10 cellular contexts compared by ENCODE assay signal in the genomic region with DNA sequence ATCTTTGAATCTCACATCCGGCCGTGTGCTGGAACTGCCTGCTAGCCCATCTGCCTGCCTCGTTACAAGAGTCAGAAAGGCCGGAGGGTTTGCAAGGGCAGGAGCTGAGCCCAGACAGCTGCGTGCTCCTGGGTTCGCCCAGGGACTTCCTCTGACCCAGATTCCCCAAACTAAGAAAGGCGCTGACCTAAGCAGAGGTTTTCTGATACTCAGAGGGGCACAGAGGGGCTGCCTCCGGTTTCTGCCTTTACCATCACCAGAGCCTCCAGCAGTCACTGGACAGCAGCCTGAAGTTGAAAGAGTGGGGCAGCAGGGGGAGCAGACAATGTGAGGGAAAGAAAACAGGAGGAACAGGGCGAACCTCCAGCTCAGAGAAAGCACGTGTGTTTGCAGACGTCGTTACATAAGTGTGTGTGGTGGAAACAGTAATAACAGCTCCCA. TPM values are rescaled to one million over a fixed set of nuclear protein-coding genes. Genes with fewer than 3 reads are reported as not detected.
DNase-seq lines count a peak whose midpoint lies in the region; ATAC-seq and TF ChIP-seq lines count a peak whose summit lies in the region.
"Had no signal": no experiment of that assay in that cellular context is flagged by ENCODE, and none has a peak within 500 bp of the region (broad histone marks: within the 10 kb centered on the region; RNA-seq: fewer than 3 reads in every experiment).

No MANE protein-coding gene starts in this region.

- H3K4me1 ChIP-seq in heart left ventricle (peaks cover 0 to 17% (median 9%) of the 10 kb centered on the region in 12 donors), A673 (ENCODE audit: insufficient read depth, low read length, poor library complexity, severe bottlenecking) (no peaks in the 10 kb centered on the region), PC-9 (replicated peaks; ENCODE audit: insufficient read depth) (no peaks in the 10 kb centered on the region)

- CTCF ChIA-PET in A673 (lab: Charles Lee): no interaction called here
- CTCF ChIA-PET in PC-9 (lab: Charles Lee): no interaction called here

- H3K9me2 ChIP-seq in PC-9 (ENCODE audit: insufficient read depth): no peaks in the 10 kb centered on the region

- no peaks in the 10 kb centered on the region for H3K79me2 ChIP-seq in PC-9 (ENCODE audit: low read depth)

- H3K9me3 ChIP-seq in heart left ventricle (no peaks in the 10 kb centered on the region), A673 (ENCODE audit: low read depth, low read length, poor library complexity, severe bottlenecking) (no peaks in the 10 kb centered on the region), PC-9 (ENCODE audit: insufficient read depth, low read depth) (no peaks in the 10 kb centered on the region)

- H3F3A ChIP-seq in PC-9 (ENCODE audit: insufficient read depth, low read depth): no peaks in the 10 kb centered on the region

- intact Hi-C loops in heart left ventricle (cut with DNase I) (no loop called here), A673 (cut with micrococcal nuclease; ENCODE audit: unreplicated experiment) (no loop called here), PC-9 (cut with micrococcal nuclease; ENCODE audit: unreplicated experiment) (no loop called here)

- peak overlapping the region in 6 of 12 donors; percentile 36 to 72 (median 58) for H3K27ac ChIP-seq in heart left ventricle
- no peak overlapping the region for H3K27ac ChIP-seq in A673 (ENCODE audit: low read depth, low read length, poor library complexity, severe bottlenecking)
- H3K27ac ChIP-seq in PC-9: no peak overlapping the region

- TF ChIP-seq CTCF in heart left ventricle (IDR thresholded peaks at IDR 0.05) (peak in 11 of 12 donors; percentile 4 to 52 (median 32)), A673 (conservative IDR thresholded peaks at IDR 0.05; ENCODE audit: low read depth, low read length) (no peak), PC-9 (conservative IDR thresholded peaks at IDR 0.05) (no peak)

- 22 to 40% (median 32%) methylated on average over 8 to 12 of the region's 12 CpGs for WGBS in heart left ventricle, 4 donors

- no peak overlapping the region for H3K4me2 ChIP-seq in PC-9

- TF ChIP-seq POLR2A in heart left ventricle (IDR thresholded peaks at IDR 0.05): no peak

- H4K20me1 ChIP-seq in PC-9 (ENCODE audit: insufficient read depth): no peaks in the 10 kb centered on the region

- H2AFZ ChIP-seq in PC-9: no peak overlapping the region

- H3K27me3 ChIP-seq in heart left ventricle: no peaks in the 10 kb centered on the region
- H3K27me3 ChIP-seq in A673 (replicated peaks; ENCODE audit: insufficient read depth, low read depth, low read length, poor library complexity): peaks cover 19% of the 10 kb centered on the region
- H3K27me3 ChIP-seq in PC-9 (ENCODE audit: insufficient read depth, low read depth): 0 out of 2 replicates have a peak, but pooled peaks cover 4% of the 10 kb centered on the region

- H3K36me3 ChIP-seq in heart left ventricle (peaks cover 0 to 3% (median 0%) of the 10 kb centered on the region in 9 donors), A673 (ENCODE audit: insufficient read depth, low read length, poor library complexity, severe bottlenecking) (no peaks in the 10 kb centered on the region), PC-9 (ENCODE audit: low read depth) (no peaks in the 10 kb centered on the region)

- ATAC-seq in heart left ventricle: peak; percentile 75 to 90 (median 88)
- ATAC-seq in HG03378 (IDR thresholded peaks at IDR 0.05; ENCODE audit: unreplicated experiment): no peak
- no peak for ATAC-seq in HG03342 (IDR thresholded peaks at IDR 0.05; ENCODE audit: unreplicated experiment)

- DNase-seq in AG20443 (ENCODE audit: low spot score) (peak; percentile 85), amygdala (lab: John Stamatoyannopoulos, UW) (peak in 41 of 56 donors; percentile 10 to 77 (median 44)), heart left ventricle (peak in 4 of 5 donors; percentile 53 to 71 (median 62)), pons (ENCODE audit: low spot score) (peak; percentile 74), A673 (ENCODE audit: low spot score) (no peak), PC-9 (no peak)
- DNase-seq: activated CD4-positive, alpha-beta T cell treated with anti-CD3 and anti-CD28 coated beads for 1 hour; NCI-H82 had no signal

- BruUV-seq in A673 (replicated peaks; lab: Mats Ljungman, UMichigan) (no TSS peak), PC-9 (replicated peaks; lab: Mats Ljungman, UMichigan) (no TSS peak)

- POLR2A ChIA-PET in A673 (lab: Charles Lee; ENCODE audit: low non-redundant PET): no interaction called here
- POLR2A ChIA-PET in PC-9 (lab: Charles Lee; ENCODE audit: unreplicated experiment): no interaction called here

- no peak overlapping the region for H3K4me3 ChIP-seq in heart left ventricle
- no peak overlapping the region for H3K4me3 ChIP-seq in A673 (ENCODE audit: low read depth, low read length, poor library complexity, severe bottlenecking)
- H3K4me3 ChIP-seq in PC-9: no peak overlapping the region

RNA-seq across cellular contexts. Expression of gene RAD18, which starts 33.4 kb away (rescaled TPM):
- total RNA-seq in heart left ventricle (1 to 10 TPM; 1.4 to 6.1 (median 2.9) TPM), A673 (2021) (39.1 and 42.5 TPM in 2 replicates), PC-9 (2021) (19.1 and 29.1 TPM in 2 replicates)
- 1 to 10 TPM in 1 of 2 donors, under 1 TPM in 1; 0.76 to 2.2 TPM for polyA plus RNA-seq in heart left ventricle

Comparison
In these comparisons a context has a peak if more than half of its experiments do, and no peak if none do; other contexts are left out.
1. DNase-seq: peak in AG20443 (single experiment), amygdala (41 of 56), heart left ventricle (4 of 5) and pons (single experiment); none in A673 (single experiment) and PC-9 (0 of 2).
2. ATAC-seq: peak in heart left ventricle (4 of 4); none in HG03378 (single experiment) and HG03342 (single experiment).
3. CTCF ChIP-seq: peak in heart left ventricle (11 of 12); none in A673 (single experiment) and PC-9 (single experiment).